ENCODE assay signal across 10 cellular contexts in genomic region chr15:62118446-62118964, GRCh38. TPM values are rescaled to one million over a fixed set of nuclear protein-coding genes. Genes with fewer than 3 reads are reported as not detected.
DNase-seq lines count a peak whose midpoint lies in the region; ATAC-seq and TF ChIP-seq lines count a peak whose summit lies in the region.
"Had no signal": no experiment of that assay in that cellular context is flagged by ENCODE, and none has a peak within 500 bp of the region (broad histone marks: within the 10 kb centered on the region; RNA-seq: fewer than 3 reads in every experiment).

No MANE protein-coding gene starts in this region.

- H3K79me2 ChIP-seq in PC-9 (ENCODE audit: low read depth) (no peaks in the 10 kb centered on the region), osteoblast (ENCODE audit: insufficient read depth, low read length) (no peaks in the 10 kb centered on the region)

- H4K20me1 ChIP-seq in PC-9 (ENCODE audit: insufficient read depth) (no peaks in the 10 kb centered on the region), osteoblast (ENCODE audit: insufficient read depth, low read length) (no peaks in the 10 kb centered on the region)

- H3F3A ChIP-seq in PC-9 (ENCODE audit: insufficient read depth, low read depth), result peaks cover 14% of the 10 kb centered on the region

- H3K4me1 ChIP-seq in CD4-positive, alpha-beta memory T cell (ENCODE audit: insufficient read depth, low read length), result peaks cover 50% of the 10 kb centered on the region
- peaks cover 15% of the 10 kb centered on the region for H3K4me1 ChIP-seq in PC-9 (replicated peaks; ENCODE audit: insufficient read depth)
- H3K4me1 ChIP-seq in effector memory CD4-positive, alpha-beta T cell (ENCODE audit: control insufficient read depth, insufficient read depth, low read length, poor library complexity, severe bottlenecking), result peaks cover 6% of the 10 kb centered on the region
- peaks cover 10% of the 10 kb centered on the region for H3K4me1 ChIP-seq in osteoblast (ENCODE audit: insufficient read depth, low read length)
- H3K4me1 ChIP-seq in aorta (ENCODE audit: control insufficient read depth in 1 of 2, insufficient read depth in 2 of 2, low read length in 2 of 2), result no peaks in the 10 kb centered on the region

- H2AFZ ChIP-seq in PC-9, result no peak overlapping the region
- H2AFZ ChIP-seq in osteoblast (ENCODE audit: low read length), result no peak overlapping the region

- H3K4me1 Mint-ChIP-seq in CD4-positive, alpha-beta memory T cell, result peaks cover 33 to 59% (median 43%) of the 10 kb centered on the region in 4 donors

- CTCF ChIA-PET in CD4-positive, alpha-beta memory T cell (lab: Charles Lee; ENCODE audit: partially characterized antibody), result interaction anchor here (1.0 to 1.2 kb wide), 4 partner anchors 20 to 52 kb away, joined by 3 to 5 read pairs (median 4); partner anchors contain the start of gene C2CD4A
- CTCF ChIA-PET in PC-9 (lab: Charles Lee), result interaction anchor here (0.8 to 0.9 kb wide), 2 partner anchors 45 to 58 kb away, joined by 3 read pairs; partner anchors contain the start of gene VPS13C

- no peaks in the 10 kb centered on the region for H3K36me3 Mint-ChIP-seq in CD4-positive, alpha-beta memory T cell

- no peak for DNase-seq in CD4-positive, alpha-beta memory T cell
- DNase-seq in PC-9 (no peak), osteoblast (ENCODE audit: insufficient read length, low spot score, missing footprints) (no peak), aorta (no peak), NCI-H510A (lab: John Stamatoyannopoulos, UW) (no peak)
- no peak for DNase-seq in effector memory CD4-positive, alpha-beta T cell
- DNase-seq: activated effector memory CD4-positive, alpha-beta T cell treated with Interleukin-2 at 50 U/mL for 16 hours; left cardiac atrium had no signal

- no peak overlapping the region for H3K4me3 ChIP-seq in CD4-positive, alpha-beta memory T cell (ENCODE audit: low read length in 2 of 2)
- H3K4me3 ChIP-seq in PC-9, result no peak overlapping the region
- H3K4me3 ChIP-seq in effector memory CD4-positive, alpha-beta T cell (ENCODE audit: insufficient read depth, low read depth, low read length, poor library complexity, severe bottlenecking), result no peak overlapping the region
- H3K4me3 ChIP-seq in osteoblast (ENCODE audit: insufficient read depth, low read length), result no peak overlapping the region
- H3K4me3 ChIP-seq in aorta (ENCODE audit: low read length in 2 of 2), result no peak overlapping the region

- H3K4me3 Mint-ChIP-seq in CD4-positive, alpha-beta memory T cell, result peak overlapping the region in 3 of 8 donors; percentile 17 to 78 (median 37)

- H3K9me3 ChIP-seq in CD4-positive, alpha-beta memory T cell (ENCODE audit: control insufficient read depth in 1 of 2, low read length in 2 of 2), result no peaks in the 10 kb centered on the region
- H3K9me3 ChIP-seq in PC-9 (ENCODE audit: insufficient read depth, low read depth) (no peaks in the 10 kb centered on the region), osteoblast (ENCODE audit: low read depth, low read length) (no peaks in the 10 kb centered on the region), aorta (ENCODE audit: control insufficient read depth, low read length) (no peaks in the 10 kb centered on the region)
- no peaks in the 10 kb centered on the region for H3K9me3 ChIP-seq in effector memory CD4-positive, alpha-beta T cell (ENCODE audit: control insufficient read depth, low read length)

- H3K9me2 ChIP-seq in PC-9 (ENCODE audit: insufficient read depth), result no peaks in the 10 kb centered on the region

- intact Hi-C loops in CD4-positive, alpha-beta memory T cell (cut with micrococcal nuclease), result no loop called here
- intact Hi-C loops in PC-9 (cut with micrococcal nuclease; ENCODE audit: unreplicated experiment), result no loop called here
- intact Hi-C loops in aorta (cut with DNase I), result no loop called here

- no peak for ATAC-seq in aorta (ENCODE audit: low FRiP score)
- no peak for ATAC-seq in GM18511 (IDR thresholded peaks at IDR 0.05; ENCODE audit: unreplicated experiment)
- no peak for ATAC-seq in HG03565 (IDR thresholded peaks at IDR 0.05; ENCODE audit: unreplicated experiment)

- POLR2A ChIA-PET in CD4-positive, alpha-beta memory T cell (lab: Charles Lee; ENCODE audit: partially characterized antibody), result interaction anchor here (1.6 kb wide), 1 partner anchor 10 kb away, joined by 5 read pairs; no protein-coding TSS in a partner anchor
- POLR2A ChIA-PET in PC-9 (lab: Charles Lee; ENCODE audit: unreplicated experiment), result interaction anchor here (0.6 kb wide), 2 partner anchors 58 to 130 kb away, joined by 3 to 7 read pairs; partner anchors contain the start of gene VPS13C

- H3K4me2 ChIP-seq in PC-9, result peak overlapping the region; percentile 63; the same call in 1 of the 2 replicates
- H3K4me2 ChIP-seq in osteoblast (ENCODE audit: insufficient read depth, low read length), result peak overlapping the region; percentile 74

- no peaks in the 10 kb centered on the region for H3K9me3 Mint-ChIP-seq in CD4-positive, alpha-beta memory T cell

- H3K27me3 Mint-ChIP-seq in CD4-positive, alpha-beta memory T cell, result peaks cover 0 to 1% of the 10 kb centered on the region in 2 donors

- no TSS peak for BruUV-seq in PC-9 (replicated peaks; lab: Mats Ljungman, UMichigan)

- H3K36me3 ChIP-seq in CD4-positive, alpha-beta memory T cell (ENCODE audit: insufficient read depth, low read length), result no peaks in the 10 kb centered on the region
- H3K36me3 ChIP-seq in PC-9 (ENCODE audit: low read depth) (no peaks in the 10 kb centered on the region), osteoblast (ENCODE audit: insufficient read depth, low read length) (no peaks in the 10 kb centered on the region), aorta (ENCODE audit: control insufficient read depth in 1 of 2, insufficient read depth in 2 of 2, low read length in 1 of 2) (no peaks in the 10 kb centered on the region)
- no peaks in the 10 kb centered on the region for H3K36me3 ChIP-seq in effector memory CD4-positive, alpha-beta T cell (ENCODE audit: control insufficient read depth, insufficient read depth, low read length)

- peak overlapping the region; percentile 12 for H3K27ac ChIP-seq in CD4-positive, alpha-beta memory T cell (ENCODE audit: low read depth, low read length)
- H3K27ac ChIP-seq in PC-9, result peak overlapping the region; percentile 75
- H3K27ac ChIP-seq in effector memory CD4-positive, alpha-beta T cell (ENCODE audit: insufficient read depth, low read length, poor library complexity, severe bottlenecking), result peak overlapping the region; percentile 2
- peak overlapping the region; percentile 78 for H3K27ac ChIP-seq in osteoblast (ENCODE audit: low read depth, low read length)
- H3K27ac ChIP-seq in aorta (ENCODE audit: low read depth in 1 of 2, low read length in 2 of 2), result no peak overlapping the region

- no peak for TF ChIP-seq CTCF in PC-9 (conservative IDR thresholded peaks at IDR 0.05)
- TF ChIP-seq CTCF in osteoblast (IDR thresholded peaks at IDR 0.05; ENCODE audit: extremely low read depth, low read depth, low read length), result no peak

- WGBS in aorta, 2 donors, result 91 to 92% methylated on average over 8 of the region's 8 CpGs

- H3K27ac Mint-ChIP-seq in CD4-positive, alpha-beta memory T cell, result peak overlapping the region in 5 of 7 donors; percentile 74 to 88 (median 78)

- H3K27me3 ChIP-seq in CD4-positive, alpha-beta memory T cell (ENCODE audit: insufficient read depth, low read length), result no peaks in the 10 kb centered on the region
- H3K27me3 ChIP-seq in PC-9 (ENCODE audit: insufficient read depth, low read depth) (no peaks in the 10 kb centered on the region), osteoblast (ENCODE audit: insufficient read depth, low read length) (no peaks in the 10 kb centered on the region), aorta (ENCODE audit: control insufficient read depth in 1 of 2, insufficient read depth in 2 of 2, low read length in 1 of 2) (no peaks in the 10 kb centered on the region)
- no peaks in the 10 kb centered on the region for H3K27me3 ChIP-seq in effector memory CD4-positive, alpha-beta T cell (replicated peaks; ENCODE audit: control insufficient read depth, insufficient read depth, low read length, poor library complexity, severe bottlenecking)

RNA-seq across cellular contexts. Expression of gene C2CD4B, which starts 46.6 kb away (rescaled TPM):
- not detected for total RNA-seq in CD4-positive, alpha-beta memory T cell
- polyA plus RNA-seq in CD4-positive, alpha-beta memory T cell, result not detected
- total RNA-seq in PC-9 (2021), result not detected in 2 replicates
- total RNA-seq in osteoblast, result not detected in 2 replicates
- 1 to 10 TPM; 3.3 to 4.4 TPM for total RNA-seq in aorta
- polyA plus RNA-seq in aorta, result under 1 TPM in 1 of 2 donors, not detected in 1; 0.56 TPM

RNA-seq across cellular contexts. Expression of gene C2CD4A, which starts 51.7 kb away (rescaled TPM):
- total RNA-seq in CD4-positive, alpha-beta memory T cell, result under 1 TPM in 1 of 2 experiments, not detected in 1; 0.11 TPM
- under 1 TPM in 1 of 2 donors, not detected in 1; 0.08 TPM for polyA plus RNA-seq in CD4-positive, alpha-beta memory T cell
- total RNA-seq in PC-9 (2021) (0.09 TPM in 1 of 2 replicates, not detected in the other), osteoblast (under 0.01 TPM in 1 of 2 replicates, not detected in the other), aorta (under 1 TPM; 0.19 to 0.36 TPM)
- not detected for polyA plus RNA-seq in aorta
- total RNA-seq: left cardiac atrium had no signal

RNA-seq across cellular contexts. Expression of gene VPS13C, which starts 58.3 kb away (rescaled TPM):
- 100 to 1,000 TPM; 144 to 148 TPM for total RNA-seq in CD4-positive, alpha-beta memory T cell
- 10 to 100 TPM; 10.6 to 20.5 TPM for polyA plus RNA-seq in CD4-positive, alpha-beta memory T cell
- total RNA-seq in PC-9 (2021), result 40.0 and 48.9 TPM in 2 replicates
- total RNA-seq in osteoblast, result 117 and 142 TPM in 2 replicates
- 100 to 1,000 TPM in 1 of 2 donors, 10 to 100 TPM in 1; 94.9 to 123 TPM for total RNA-seq in aorta
- polyA plus RNA-seq in aorta, result 10 to 100 TPM in 1 of 2 donors, 1 to 10 TPM in 1; 3.1 to 26.3 TPM

Comparison
In these comparisons a context has a peak if more than half of its experiments do, and no peak if none do; other contexts are left out.
1. H3K27ac ChIP-seq: peak in CD4-positive, alpha-beta memory T cell (single experiment), PC-9 (single experiment), effector memory CD4-positive, alpha-beta T cell (single experiment) and osteoblast (single experiment); none in aorta (0 of 2).